ENCODE assay signal across 8 cellular contexts in the genomic region with DNA sequence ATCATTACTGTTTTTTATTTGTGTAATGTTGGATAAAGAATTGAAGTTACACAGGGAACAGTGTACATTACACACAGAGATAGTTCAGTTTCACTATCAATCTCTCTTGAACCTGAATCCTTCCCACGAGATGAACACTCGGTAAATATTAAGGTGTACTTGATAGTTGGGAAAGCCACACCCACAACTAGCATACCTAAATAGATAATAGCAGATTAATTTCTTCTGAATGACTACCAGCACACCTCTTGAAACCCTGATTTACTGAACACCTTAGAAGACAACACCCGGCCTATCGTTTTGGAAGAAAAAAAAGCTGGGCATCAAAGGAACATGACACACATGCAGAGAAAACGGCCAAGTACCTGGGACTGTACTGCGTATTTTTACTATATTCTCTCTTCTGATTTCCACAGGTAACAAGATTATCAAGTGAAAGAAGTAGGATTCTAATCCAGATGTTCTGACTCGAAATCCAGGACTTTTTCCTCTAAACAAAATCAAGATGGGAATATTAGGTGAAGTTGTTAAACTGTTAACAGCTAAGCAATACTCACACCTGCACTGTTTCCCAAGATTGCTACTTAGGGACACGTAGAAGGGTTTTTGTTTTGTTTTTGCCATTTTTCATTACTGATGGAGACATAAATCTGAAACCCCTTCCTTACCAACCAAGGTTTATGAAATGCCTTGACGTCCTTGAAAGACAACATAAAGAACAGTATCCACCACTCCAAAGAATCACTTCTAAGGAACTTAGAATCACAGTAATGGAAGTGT. TPM values are rescaled to one million over a fixed set of nuclear protein-coding genes. Genes with fewer than 3 reads are reported as not detected.
DNase-seq lines count a peak whose midpoint lies in the region; ATAC-seq lines count a peak whose summit lies in the region.

No MANE protein-coding gene starts in this region.

- peak overlapping the region; percentile 96 for H3K27ac Mint-ChIP-seq in activated CD4-positive, alpha-beta T cell treated with anti-CD3 and anti-CD28 coated beads, Interleukin-2, amount 10 ng/mL, durations not matched to agents 7 days and 5 days
- peak overlapping the region; percentile 97 for H3K27ac Mint-ChIP-seq in activated naive CD8-positive, alpha-beta T cell
- peak overlapping the region; percentile 97 to 100 for H3K27ac Mint-ChIP-seq in stimulated activated naive CD8-positive, alpha-beta T cell treated with anti-CD3 and anti-CD28 coated beads, Interleukin-15, amount 100 ng/mL, for 72 hours

- H3K27me3 Mint-ChIP-seq in activated CD4-positive, alpha-beta T cell treated with anti-CD3 and anti-CD28 coated beads, Interleukin-2, amount 10 ng/mL, durations not matched to agents 7 days and 5 days: peaks cover 16% of the 10 kb centered on the region
- H3K27me3 Mint-ChIP-seq in activated naive CD8-positive, alpha-beta T cell: no peaks in the 10 kb centered on the region
- H3K27me3 Mint-ChIP-seq in stimulated activated naive CD8-positive, alpha-beta T cell treated with anti-CD3 and anti-CD28 coated beads, Interleukin-15, amount 100 ng/mL, for 72 hours: no peaks in the 10 kb centered on the region

- H3K9me3 Mint-ChIP-seq in activated CD4-positive, alpha-beta T cell treated with anti-CD3 and anti-CD28 coated beads, Interleukin-2, amount 10 ng/mL, durations not matched to agents 7 days and 5 days: peaks cover 12% of the 10 kb centered on the region
- peaks cover 7% of the 10 kb centered on the region for H3K9me3 Mint-ChIP-seq in activated naive CD8-positive, alpha-beta T cell (ENCODE audit: low read depth)
- peaks cover 7% of the 10 kb centered on the region in 2 donors for H3K9me3 Mint-ChIP-seq in stimulated activated naive CD8-positive, alpha-beta T cell treated with anti-CD3 and anti-CD28 coated beads, Interleukin-15, amount 100 ng/mL, for 72 hours

- H3K4me1 Mint-ChIP-seq in activated CD4-positive, alpha-beta T cell treated with anti-CD3 and anti-CD28 coated beads, Interleukin-2, amount 10 ng/mL, durations not matched to agents 7 days and 5 days: peaks cover 36% of the 10 kb centered on the region
- H3K4me1 Mint-ChIP-seq in activated naive CD8-positive, alpha-beta T cell (ENCODE audit: low read depth): peaks cover 47% of the 10 kb centered on the region
- H3K4me1 Mint-ChIP-seq in stimulated activated naive CD8-positive, alpha-beta T cell treated with anti-CD3 and anti-CD28 coated beads, Interleukin-15, amount 100 ng/mL, for 72 hours: peaks cover 38% of the 10 kb centered on the region

- peaks cover 24% of the 10 kb centered on the region for H3K36me3 Mint-ChIP-seq in activated CD4-positive, alpha-beta T cell treated with anti-CD3 and anti-CD28 coated beads, Interleukin-2, amount 10 ng/mL, durations not matched to agents 7 days and 5 days (ENCODE audit: low read depth)
- H3K36me3 Mint-ChIP-seq in activated naive CD8-positive, alpha-beta T cell: peaks cover 10% of the 10 kb centered on the region

- DNase-seq in activated CD4-positive, alpha-beta T cell treated with anti-CD3 and anti-CD28 coated beads, Interleukin-2, amount 10 ng/mL, durations not matched to agents 7 days and 5 days: no peak
- no peak for DNase-seq in activated CD4-positive, alpha-beta T cell treated with anti-CD3 and anti-CD28 coated beads, Interleukin-2, amount 50 U/mL, for 1 hour
- peak; percentile 39 for DNase-seq in inferior parietal cortex (ENCODE audit: extremely low spot score)
- no peak for DNase-seq in stimulated activated naive CD8-positive, alpha-beta T cell treated with anti-CD3 and anti-CD28 coated beads, Interleukin-15, amount 100 ng/mL, for 72 hours
- DNase-seq in NCI-H345 (lab: John Stamatoyannopoulos, UW): no peak
- no peak for DNase-seq in NCI-H2029 treated with DMSO at 0.1 percent for 48 hours (lab: John Stamatoyannopoulos, UW)

- CTCF ChIA-PET in activated CD4-positive, alpha-beta T cell treated with anti-CD3 and anti-CD28 coated beads, Interleukin-2, amount 10 ng/mL, durations not matched to agents 7 days and 5 days (lab: Charles Lee): no interaction called here

- no peak for ATAC-seq in stimulated activated naive CD8-positive, alpha-beta T cell treated with anti-CD3 and anti-CD28 coated beads, Interleukin-15, amount 100 ng/mL, for 72 hours
- no peak for ATAC-seq in GM18520 (IDR thresholded peaks at IDR 0.05; ENCODE audit: unreplicated experiment)

- peak overlapping the region; percentile 90 for H3K4me3 Mint-ChIP-seq in activated CD4-positive, alpha-beta T cell treated with anti-CD3 and anti-CD28 coated beads, Interleukin-2, amount 10 ng/mL, durations not matched to agents 7 days and 5 days
- peak overlapping the region; percentile 96 for H3K4me3 Mint-ChIP-seq in activated naive CD8-positive, alpha-beta T cell
- H3K4me3 Mint-ChIP-seq in stimulated activated naive CD8-positive, alpha-beta T cell treated with anti-CD3 and anti-CD28 coated beads, Interleukin-15, amount 100 ng/mL, for 72 hours: peak overlapping the region; percentile 94 to 100

- POLR2A ChIA-PET in activated CD4-positive, alpha-beta T cell treated with anti-CD3 and anti-CD28 coated beads, Interleukin-2, amount 10 ng/mL, durations not matched to agents 7 days and 5 days (lab: Charles Lee): no interaction called here

RNA-seq across cellular contexts. Expression of a gene that starts 1.0 kb away (rescaled TPM):
- total RNA-seq in activated CD4-positive, alpha-beta T cell treated with anti-CD3 and anti-CD28 coated beads, Interleukin-2, amount 10 ng/mL, durations not matched to agents 7 days and 5 days: 10 to 100 TPM; 16.0 to 18.6 TPM

RNA-seq across cellular contexts. Expression of a gene that starts 6.2 kb away (rescaled TPM):
- under 1 TPM; 0.04 to 0.10 TPM for total RNA-seq in activated CD4-positive, alpha-beta T cell treated with anti-CD3 and anti-CD28 coated beads, Interleukin-2, amount 10 ng/mL, durations not matched to agents 7 days and 5 days
